Comparison of ENCODE assay signal across 19 cellular contexts in the genomic region with DNA sequence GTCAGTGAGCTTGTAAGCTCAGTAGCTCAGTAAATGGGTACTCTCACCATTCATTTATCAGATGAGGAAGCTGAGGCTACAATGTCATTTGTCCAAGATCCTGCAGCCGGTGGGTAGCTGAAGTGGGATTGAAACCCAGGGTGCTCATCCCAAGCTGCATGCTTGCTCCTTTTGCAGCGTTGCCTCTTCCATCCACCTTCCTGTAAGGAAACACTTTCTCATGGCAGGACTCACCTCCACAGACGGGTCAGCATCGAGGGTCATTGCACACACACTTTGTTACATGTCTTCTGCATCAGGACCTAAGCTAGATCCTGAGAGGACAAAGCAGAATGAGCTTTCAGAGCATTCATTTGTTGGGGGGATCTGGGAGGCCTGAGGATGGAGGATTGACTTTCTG.
DNase-seq lines count a peak whose midpoint lies in the region; ATAC-seq and TF ChIP-seq lines count a peak whose summit lies in the region.
"Had no signal": no experiment of that assay in that cellular context is flagged by ENCODE, and none has a peak within 500 bp of the region (broad histone marks: within the 10 kb centered on the region; RNA-seq: fewer than 3 reads in every experiment).

No MANE protein-coding gene starts in this region.

- H3K9ac ChIP-seq in mesendoderm (ENCODE audit: low read length), result no peak overlapping the region
- H3K9ac ChIP-seq: BLaER1 had no signal

- no peak for ATAC-seq in HG02852 (IDR thresholded peaks at IDR 0.05; ENCODE audit: unreplicated experiment)
- ATAC-seq: CD8-positive, alpha-beta T cell; GM23338 had no signal

- H3K4ac ChIP-seq in mesendoderm (ENCODE audit: low read depth, low read length), result no peak overlapping the region

- no peak overlapping the region for H4K8ac ChIP-seq in mesendoderm (ENCODE audit: low read depth, low read length)

- no peaks in the 10 kb centered on the region for H3K36me3 ChIP-seq in mesendoderm (ENCODE audit: control insufficient read depth, insufficient read depth, low read length)
- no peaks in the 10 kb centered on the region for H3K36me3 ChIP-seq in stomach
- H3K36me3 ChIP-seq: BLaER1, HAP-1 had no signal

- H3K4me3 Mint-ChIP-seq in Calu3 (ENCODE audit: low read depth, unreplicated experiment) (no peak overlapping the region), osteocyte (ENCODE audit: unreplicated experiment) (no peak overlapping the region)
- H3K4me3 Mint-ChIP-seq: B cell; CD4-positive, CD25-positive, alpha-beta regulatory T cell; CD8-positive, alpha-beta T cell; GM23338; HFFc6 had no signal

- no CpG with 5 or more reads among the region's 4 CpGs for WGBS in mesendoderm (ENCODE audit: extremely low coverage, insufficient coverage, low lambda C conversion rate)
- 81 to 91% (median 87%) methylated on average over 4 of the region's 4 CpGs for whole genome bisulfite sequencing in stomach, 5 donors

- no peaks in the 10 kb centered on the region for H3K9me3 ChIP-seq in stomach
- H3K9me3 ChIP-seq: BLaER1, Caco-2, HAP-1 had no signal

- BruUV-seq in Calu3 (replicated peaks; lab: Mats Ljungman, UMichigan), result no TSS peak

- H3K56ac ChIP-seq in mesendoderm (ENCODE audit: low read length), result no peak overlapping the region

- H2BK5ac ChIP-seq in mesendoderm (ENCODE audit: low read length), result no peak overlapping the region

- no peak overlapping the region for H3K23ac ChIP-seq in mesendoderm (ENCODE audit: low read length)

- intact Hi-C loops in Calu3 (cut with micrococcal nuclease; ENCODE audit: unreplicated experiment), result no loop called here
- intact Hi-C loops in stomach (cut with DNase I; ENCODE audit: low total_unique reads), result no loop called here

- no peak overlapping the region for H3K4me2 ChIP-seq in mesendoderm (ENCODE audit: low read length)
- H3K4me2 ChIP-seq: BLaER1, GM23338 had no signal

- H3K27ac Mint-ChIP-seq in Calu3 (ENCODE audit: unreplicated experiment), result no peak overlapping the region
- no peak overlapping the region for H3K27ac Mint-ChIP-seq in osteocyte (ENCODE audit: unreplicated experiment)
- H3K27ac Mint-ChIP-seq: B cell; CD4-positive, CD25-positive, alpha-beta regulatory T cell; CD8-positive, alpha-beta T cell; GM23338; HFFc6 had no signal

- H2AK5ac ChIP-seq in mesendoderm (ENCODE audit: low read length), result no peak overlapping the region

- peaks cover 100% of the 10 kb centered on the region for H3K27me3 Mint-ChIP-seq in Calu3 (ENCODE audit: unreplicated experiment)
- H3K27me3 Mint-ChIP-seq in osteocyte (ENCODE audit: unreplicated experiment), result peaks cover 94% of the 10 kb centered on the region

- H3K36me3 Mint-ChIP-seq in Calu3 (ENCODE audit: insufficient read depth, unreplicated experiment), result no peaks in the 10 kb centered on the region
- no peaks in the 10 kb centered on the region for H3K36me3 Mint-ChIP-seq in osteocyte (ENCODE audit: unreplicated experiment)
- H3K36me3 Mint-ChIP-seq: CD4-positive, CD25-positive, alpha-beta regulatory T cell; CD8-positive, alpha-beta T cell had no signal

- DNase-seq in Calu3 (no peak), mesendoderm (peak; percentile 36), osteocyte (ENCODE audit: extremely low spot score, unreplicated experiment) (peak; percentile 56), stomach (no peak)
- no peak for DNase-seq in stimulated activated CD4-positive, alpha-beta T cell treated with anti-CD3 and anti-CD28 coated beads, Interleukin-4, amount 100 ng/mL, for 4 hours
- DNase-seq: Caco-2; CD4-positive, CD25-positive, alpha-beta regulatory T cell; CD8-positive, alpha-beta T cell; DMS 273 treated with DMSO at 0.1 percent for 48 hours; DMS79 treated with DMSO at 0.1 percent for 48 hours; GF-D8; HFFc6 had no signal

- TF ChIP-seq CTCF in Calu3 (IDR thresholded peaks at IDR 0.05; ENCODE audit: unreplicated experiment) (peak; percentile 30), osteocyte (IDR thresholded peaks at IDR 0.05) (no peak), stomach (IDR thresholded peaks at IDR 0.05) (no peak)

- no peak overlapping the region for H3K18ac ChIP-seq in mesendoderm (ENCODE audit: low read length)

- H3K4me1 ChIP-seq in mesendoderm (ENCODE audit: control insufficient read depth, low read depth, low read length) (no peaks in the 10 kb centered on the region), stomach (peaks cover 0 to 7% (median 2%) of the 10 kb centered on the region in 4 donors)
- H3K4me1 ChIP-seq: BLaER1, Caco-2, HAP-1 had no signal

- H2BK120ac ChIP-seq in mesendoderm (ENCODE audit: low read depth, low read length), result no peak overlapping the region

- no peak for TF ChIP-seq EP300 in stomach (IDR thresholded peaks at IDR 0.05)

- CTCF ChIA-PET in Calu3 (lab: Charles Lee), result no interaction called here

- H3K79me1 ChIP-seq in mesendoderm (ENCODE audit: low read length), result no peaks in the 10 kb centered on the region

- no peak overlapping the region for H3K27ac ChIP-seq in mesendoderm (ENCODE audit: low read depth, low read length)
- H3K27ac ChIP-seq in stomach, result no peak overlapping the region
- H3K27ac ChIP-seq: 22Rv1, BLaER1, C4-2B had no signal

- no peak for TF ChIP-seq POLR2A in stomach (IDR thresholded peaks at IDR 0.05)

- H3K27me3 ChIP-seq in mesendoderm (ENCODE audit: insufficient read depth, low read length, poor library complexity) (no peaks in the 10 kb centered on the region), stomach (peaks cover 0 to 23% (median 0%) of the 10 kb centered on the region in 3 donors)
- H3K27me3 ChIP-seq: BLaER1 had no signal

- H2BK15ac ChIP-seq in mesendoderm (replicated peaks; ENCODE audit: low read depth), result no peak overlapping the region

- H3K4me1 Mint-ChIP-seq in Calu3 (ENCODE audit: low read depth, unreplicated experiment) (no peaks in the 10 kb centered on the region), osteocyte (ENCODE audit: unreplicated experiment) (no peaks in the 10 kb centered on the region)
- H3K4me1 Mint-ChIP-seq: B cell; CD4-positive, CD25-positive, alpha-beta regulatory T cell had no signal

- no peak overlapping the region for H4K5ac ChIP-seq in mesendoderm (ENCODE audit: low read length)

- H3K79me2 ChIP-seq in mesendoderm (ENCODE audit: control insufficient read depth, insufficient read depth, low read length), result no peaks in the 10 kb centered on the region

- H3K4me3 ChIP-seq in mesendoderm (ENCODE audit: low read length) (no peak overlapping the region), stomach (no peak overlapping the region)
- H3K4me3 ChIP-seq: BLaER1, GM23338, HAP-1 had no signal

- H3K9me3 Mint-ChIP-seq in Calu3 (ENCODE audit: low read depth, unreplicated experiment), result no peaks in the 10 kb centered on the region
- H3K9me3 Mint-ChIP-seq in osteocyte (ENCODE audit: unreplicated experiment), result no peaks in the 10 kb centered on the region
- H3K9me3 Mint-ChIP-seq: CD8-positive, alpha-beta T cell; GM23338; HFFc6 had no signal

Comparison
In these comparisons a context has a peak if more than half of its experiments do, and no peak if none do; other contexts are left out.
1. DNase-seq: peak in mesendoderm (single experiment) and osteocyte (single experiment); none in Calu3 (single experiment), stimulated activated CD4-positive, alpha-beta T cell treated with anti-CD3 and anti-CD28 coated beads, Interleukin-4, amount 100 ng/mL, for 4 hours (0 of 2) and stomach (single experiment).